9 cellular contexts compared by ENCODE assay signal in the genomic region with DNA sequence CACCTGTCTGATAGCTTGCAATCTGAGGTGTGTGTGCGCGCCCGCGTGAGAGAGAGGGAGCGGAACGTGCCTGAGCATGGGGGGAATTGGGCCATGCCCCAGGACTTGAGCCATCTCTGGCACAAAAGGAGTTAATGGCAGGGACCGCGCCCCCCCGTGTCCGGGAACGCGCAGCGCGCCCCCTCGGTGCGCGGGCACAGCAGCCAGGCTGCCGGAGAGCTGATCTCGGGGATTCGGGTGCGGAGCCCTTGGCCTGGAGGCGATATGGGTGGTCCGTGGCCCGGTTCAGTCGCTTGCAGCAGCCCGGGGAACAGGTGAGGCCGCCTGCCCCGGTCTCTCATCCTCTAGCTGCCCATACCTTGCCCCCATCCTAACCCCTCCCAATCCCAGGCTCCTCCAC. TPM values are rescaled to one million over a fixed set of nuclear protein-coding genes. Genes with fewer than 3 reads are reported as not detected.
A peak's percentile ranks its signal among the peaks of the same experiment; 100 is the strongest.
DNase-seq lines count a peak whose midpoint lies in the region; ATAC-seq and TF ChIP-seq lines count a peak whose summit lies in the region.
"Had no signal": no experiment of that assay in that cellular context is flagged by ENCODE, and none has a peak within 500 bp of the region (broad histone marks: within the 10 kb centered on the region; RNA-seq: fewer than 3 reads in every experiment).

NLGN3 (plus strand) TSS at position 191 of the 400 bp plus-strand sequence. CDS start 2,909 bp downstream, outside the sequence.

- H3K27me3 Mint-ChIP-seq in activated T-cell treated with anti-CD3 and anti-CD28 coated beads, Interleukin-2, amount 50 U/mL, for 72 hours (ENCODE audit: low read depth) = no peaks in the 10 kb centered on the region

- H3K27ac ChIP-seq in stomach smooth muscle (ENCODE audit: low read length) = no peak within 1 kb of the TSS

- peak; percentile 6 for DNase-seq in NCI-H82 (lab: John Stamatoyannopoulos, UW)
- no peak for DNase-seq in NCI-H82 treated with DMSO at 0.1 percent for 48 hours (lab: John Stamatoyannopoulos, UW; ENCODE audit: unreplicated experiment)
- no peak for DNase-seq in astrocyte of the spinal cord (ENCODE audit: low read depth, low spot score)
- no peak for DNase-seq in left colon
- no peak for DNase-seq in OCI-M1 (lab: John Stamatoyannopoulos, UW)
- DNase-seq in activated T-cell treated with anti-CD3 and anti-CD28 coated beads, Interleukin-2, amount 50 U/mL, for 72 hours = no peak

- peak; percentile 2 for ATAC-seq in left colon
- ATAC-seq in HG03565 (IDR thresholded peaks at IDR 0.05; ENCODE audit: unreplicated experiment) = no peak
- no peak for ATAC-seq in activated T-cell treated with anti-CD3 and anti-CD28 coated beads, Interleukin-2, amount 50 U/mL, for 72 hours (replicated peaks in 1 of 2)

- H3K9ac ChIP-seq in stomach smooth muscle (ENCODE audit: low read length in 2 of 2) = no peak within 1 kb of the TSS

- intact Hi-C loops in left colon (cut with DNase I, micrococcal nuclease) = no loop called here

- H3K4me3 ChIP-seq in astrocyte of the spinal cord (ENCODE audit: low read depth, low read length) = peak within 1 kb of the TSS; percentile 9
- H3K4me3 ChIP-seq in stomach smooth muscle (ENCODE audit: low read length in 2 of 2) = peak within 1 kb of the TSS; percentile 32 to 57
- H3K4me3 ChIP-seq: SK-N-MC had no signal

- no peaks in the 10 kb centered on the region for H3K9me3 ChIP-seq in stomach smooth muscle (ENCODE audit: control insufficient read depth in 2 of 2, low read length in 2 of 2)

- no peak for TF ChIP-seq CTCF in astrocyte of the spinal cord (IDR thresholded peaks at IDR 0.05; ENCODE audit: low read depth, low read length)

- H3K4me1 ChIP-seq in stomach smooth muscle (ENCODE audit: control insufficient read depth, insufficient read depth, low read length) = peaks cover 19% of the 10 kb centered on the region

- H3K4me3 Mint-ChIP-seq in activated T-cell treated with anti-CD3 and anti-CD28 coated beads, Interleukin-2, amount 50 U/mL, for 72 hours = peak within 1 kb of the TSS in 1 of 2 donors; percentile 33

- no peak within 1 kb of the TSS for H3K27ac Mint-ChIP-seq in activated T-cell treated with anti-CD3 and anti-CD28 coated beads, Interleukin-2, amount 50 U/mL, for 72 hours

- H3K36me3 ChIP-seq in stomach smooth muscle (ENCODE audit: control insufficient read depth in 2 of 2, insufficient read depth in 2 of 2, low read length in 2 of 2) = peaks cover 7% of the 10 kb centered on the region in 2 donors

- in situ Hi-C loops in astrocyte of the spinal cord (cut with HindIII; ENCODE audit: low sequenced_read_pairs) = no loop called here

- no peaks in the 10 kb centered on the region for H3K9me3 Mint-ChIP-seq in activated T-cell treated with anti-CD3 and anti-CD28 coated beads, Interleukin-2, amount 50 U/mL, for 72 hours

- no peaks in the 10 kb centered on the region for H3K36me3 Mint-ChIP-seq in activated T-cell treated with anti-CD3 and anti-CD28 coated beads, Interleukin-2, amount 50 U/mL, for 72 hours (ENCODE audit: insufficient read depth in 2 of 2)

- H3K27me3 ChIP-seq in stomach smooth muscle (ENCODE audit: control insufficient read depth in 1 of 2, insufficient read depth in 2 of 2, low read length in 2 of 2) = no peaks in the 10 kb centered on the region

- H3K4me1 Mint-ChIP-seq in activated T-cell treated with anti-CD3 and anti-CD28 coated beads, Interleukin-2, amount 50 U/mL, for 72 hours (ENCODE audit: low read depth) = peaks cover 7% of the 10 kb centered on the region

RNA-seq across cellular contexts. Expression of gene NLGN3, which starts in this region (rescaled TPM):
- total RNA-seq in left colon = 1 to 10 TPM in 1 of 2 donors, under 1 TPM in 1; 0.67 to 1.1 TPM
- total RNA-seq in activated T-cell treated with anti-CD3 and anti-CD28 coated beads, Interleukin-2, amount 50 U/mL, for 72 hours = 1 to 10 TPM; 2.9 to 3.1 TPM
